Comparison of ENCODE assay signal across 12 cellular contexts in the genomic region with DNA sequence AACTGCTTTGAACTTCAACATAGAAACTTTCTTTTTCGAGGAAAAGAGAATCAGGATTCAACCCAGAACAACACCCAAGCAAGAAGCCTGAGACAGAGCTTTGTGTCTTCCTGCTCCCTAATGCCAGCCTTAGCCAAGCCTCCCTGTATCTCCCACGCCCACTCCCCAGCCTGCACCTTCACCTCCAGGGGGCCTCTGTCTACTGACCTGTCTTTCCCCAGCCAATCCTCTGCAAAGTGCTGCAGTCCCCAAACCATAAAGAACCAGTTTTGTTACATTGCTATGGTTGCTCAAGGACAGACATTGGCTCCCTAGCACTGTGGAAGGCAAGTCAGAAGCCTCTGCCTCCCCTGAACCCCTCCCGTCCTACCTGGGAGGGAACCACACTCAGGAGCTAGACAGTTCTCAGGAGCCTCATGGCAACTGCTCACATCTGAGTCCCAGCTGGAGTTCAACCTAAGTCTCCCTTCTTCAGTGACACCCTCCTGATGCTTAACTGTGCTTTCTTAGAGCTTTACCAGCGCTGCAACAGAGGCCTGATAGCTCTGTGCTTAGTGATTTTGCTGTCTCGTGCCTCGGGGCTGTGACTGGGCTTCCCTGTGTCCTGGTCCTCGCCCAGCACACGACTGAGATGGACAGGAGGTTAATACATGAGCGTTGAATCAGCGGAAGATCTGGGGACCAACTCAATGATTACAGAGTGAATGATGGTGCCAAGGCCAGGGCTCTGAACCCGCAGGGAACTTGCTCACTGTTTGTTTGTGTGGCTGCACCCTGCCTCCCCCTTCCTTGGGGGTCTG.
A peak's percentile ranks its signal among the peaks of the same experiment; 100 is the strongest.
DNase-seq lines count a peak whose midpoint lies in the region; ATAC-seq and TF ChIP-seq lines count a peak whose summit lies in the region.
"Had no signal": no experiment of that assay in that cellular context is flagged by ENCODE, and none has a peak within 500 bp of the region (broad histone marks: within the 10 kb centered on the region; RNA-seq: fewer than 3 reads in every experiment).

No MANE protein-coding gene starts in this region.

- TF ChIP-seq CTCF in GM12865 (IDR thresholded peaks at IDR 0.05; ENCODE audit: insufficient read depth, low read depth, low read length, missing control alignments) (peak; percentile 33), SU-DHL-6 (IDR thresholded peaks at IDR 0.05; ENCODE audit: insufficient read depth, low read length, poor library complexity, severe bottlenecking) (peak; percentile 35), epithelial cell of proximal tubule (conservative IDR thresholded peaks at IDR 0.05; ENCODE audit: low read depth, low read length) (peak; percentile 45)

- H3F3A ChIP-seq in SU-DHL-6 (ENCODE audit: insufficient read depth): no peaks in the 10 kb centered on the region; the same call in 1 of the 2 replicates

- H3K79me2 ChIP-seq in SU-DHL-6 (ENCODE audit: insufficient read depth, low read length): no peaks in the 10 kb centered on the region

- no peaks in the 10 kb centered on the region for H3K9me2 ChIP-seq in SU-DHL-6 (replicated peaks; ENCODE audit: insufficient read depth, low read length)

- intact Hi-C loops in Right ventricle myocardium inferior (cut with DNase I) (no loop called here), posterior cingulate gyrus (cut with DNase I) (no loop called here)

- H3K27ac Mint-ChIP-seq in CD4-positive, CD25-positive, alpha-beta regulatory T cell: peak overlapping the region; percentile 34 to 93 (median 92)

- H3K9me3 Mint-ChIP-seq in CD4-positive, CD25-positive, alpha-beta regulatory T cell: no peaks in the 10 kb centered on the region

- no peaks in the 10 kb centered on the region for H3K27me3 Mint-ChIP-seq in CD4-positive, CD25-positive, alpha-beta regulatory T cell

- peak overlapping the region in 1 of 4 donors; percentile 67 for H3K4me3 Mint-ChIP-seq in CD4-positive, CD25-positive, alpha-beta regulatory T cell

- peaks cover 47% of the 10 kb centered on the region for H3K4me1 ChIP-seq in CD4-positive, CD25-positive, alpha-beta regulatory T cell (ENCODE audit: control insufficient read depth, insufficient read depth, low read length, poor library complexity, severe bottlenecking)

- no peak overlapping the region for H3K4me2 ChIP-seq in SU-DHL-6 (ENCODE audit: low read depth, low read length, poor library complexity, severe bottlenecking)

- no peaks in the 10 kb centered on the region for H4K20me1 ChIP-seq in SU-DHL-6 (ENCODE audit: low read depth, low read length)

- H3K36me3 Mint-ChIP-seq in CD4-positive, CD25-positive, alpha-beta regulatory T cell: no peaks in the 10 kb centered on the region

- no peaks in the 10 kb centered on the region for H3K9me3 ChIP-seq in CD4-positive, CD25-positive, alpha-beta regulatory T cell (ENCODE audit: control insufficient read depth in 2 of 2, low read length in 2 of 2)
- H3K9me3 ChIP-seq in SU-DHL-6 (ENCODE audit: insufficient read depth, low read length): no peaks in the 10 kb centered on the region

- H3K27me3 ChIP-seq in CD4-positive, CD25-positive, alpha-beta regulatory T cell (ENCODE audit: control insufficient read depth, insufficient read depth, low read length): no peaks in the 10 kb centered on the region
- H3K27me3 ChIP-seq in SU-DHL-6 (ENCODE audit: low read length): no peaks in the 10 kb centered on the region

- H2AFZ ChIP-seq in SU-DHL-6 (ENCODE audit: low read depth, low read length, severe bottlenecking): no peak overlapping the region

- no peaks in the 10 kb centered on the region for H3K36me3 ChIP-seq in CD4-positive, CD25-positive, alpha-beta regulatory T cell (ENCODE audit: control insufficient read depth, insufficient read depth, low read length)
- H3K36me3 ChIP-seq in SU-DHL-6 (ENCODE audit: low read length): no peaks in the 10 kb centered on the region

- DNase-seq in CD4-positive, CD25-positive, alpha-beta regulatory T cell: peak in 1 of 3 donors; percentile 54
- DNase-seq in GM12865 (ENCODE audit: low read depth) (peak; percentile 54), epithelial cell of proximal tubule (ENCODE audit: low read depth) (no peak), Right ventricle myocardium inferior (ENCODE audit: missing footprints) (no peak), ureter (ENCODE audit: low spot score) (no peak), posterior cingulate gyrus (no peak)
- DNase-seq in stimulated activated naive CD4-positive, alpha-beta T cell treated with Interleukin-2 at 50 U/mL for 16 hours (lab: John Stamatoyannopoulos, UW): no peak
- DNase-seq: central memory CD4-positive, alpha-beta T cell; glutamatergic neuron; midbrain had no signal

- H3K4me1 Mint-ChIP-seq in CD4-positive, CD25-positive, alpha-beta regulatory T cell: peaks cover 23 to 60% (median 45%) of the 10 kb centered on the region in 4 donors

- H3K9ac ChIP-seq in SU-DHL-6 (ENCODE audit: low read length): no peak overlapping the region

- no peak overlapping the region for H3K27ac ChIP-seq in CD4-positive, CD25-positive, alpha-beta regulatory T cell (ENCODE audit: insufficient read depth, low read length, poor library complexity, severe bottlenecking)
- H3K27ac ChIP-seq in SU-DHL-6 (ENCODE audit: low read depth, low read length): no peak overlapping the region

- ATAC-seq in CD4-positive, CD25-positive, alpha-beta regulatory T cell (ENCODE audit: low read depth in 2 of 2): no peak
- ATAC-seq in Right ventricle myocardium inferior: no peak
- ATAC-seq: Panc1 had no signal

- no peak overlapping the region for H3K4me3 ChIP-seq in CD4-positive, CD25-positive, alpha-beta regulatory T cell (ENCODE audit: low read depth, low read length)
- H3K4me3 ChIP-seq in GM12865 (ENCODE audit: low read depth, low read length): no peak overlapping the region
- no peak overlapping the region for H3K4me3 ChIP-seq in SU-DHL-6 (ENCODE audit: insufficient read depth, low read length, poor library complexity, severe bottlenecking)
- no peak overlapping the region for H3K4me3 ChIP-seq in epithelial cell of proximal tubule (ENCODE audit: low read depth, low read length)
